1 cellular context compared by ENCODE assay signal in the genomic region with DNA sequence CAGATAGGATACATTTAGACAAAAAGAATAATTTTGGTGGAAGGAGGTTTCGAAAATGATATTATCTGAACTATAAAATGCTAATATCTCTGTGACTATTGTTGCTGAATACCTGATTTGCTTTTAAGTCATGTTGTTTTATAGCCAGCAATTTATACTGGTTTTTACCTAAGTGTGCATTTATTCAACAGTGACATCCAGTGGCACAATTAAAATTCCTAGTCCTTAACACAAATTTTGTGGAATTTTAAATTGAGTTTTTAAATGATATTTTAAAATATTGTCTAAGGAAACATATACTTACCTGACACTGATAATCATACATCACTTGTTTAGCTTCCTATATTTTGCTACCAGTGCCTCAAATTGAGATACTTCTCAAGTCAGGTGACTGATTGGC.
A peak's percentile ranks its signal among the peaks of the same experiment; 100 is the strongest.
TF ChIP-seq lines count a peak whose summit lies in the region.

No MANE protein-coding gene starts in this region.

TF ChIP-seq in IMR-90, 13 proteins besides CTCF, POLR2A, EP300 and RAD21:
- no peak for TF ChIP-seq CHD1 (IDR thresholded peaks at IDR 0.05; ENCODE audit: low read depth, low read length)
- TF ChIP-seq SMC3 (IDR thresholded peaks at IDR 0.05; ENCODE audit: low read depth, low read length): peak; percentile 16; the same call in 1 of the 2 replicates
TF ChIP-seq in IMR-90: peak in this region for 1.
